In the genomic region with DNA sequence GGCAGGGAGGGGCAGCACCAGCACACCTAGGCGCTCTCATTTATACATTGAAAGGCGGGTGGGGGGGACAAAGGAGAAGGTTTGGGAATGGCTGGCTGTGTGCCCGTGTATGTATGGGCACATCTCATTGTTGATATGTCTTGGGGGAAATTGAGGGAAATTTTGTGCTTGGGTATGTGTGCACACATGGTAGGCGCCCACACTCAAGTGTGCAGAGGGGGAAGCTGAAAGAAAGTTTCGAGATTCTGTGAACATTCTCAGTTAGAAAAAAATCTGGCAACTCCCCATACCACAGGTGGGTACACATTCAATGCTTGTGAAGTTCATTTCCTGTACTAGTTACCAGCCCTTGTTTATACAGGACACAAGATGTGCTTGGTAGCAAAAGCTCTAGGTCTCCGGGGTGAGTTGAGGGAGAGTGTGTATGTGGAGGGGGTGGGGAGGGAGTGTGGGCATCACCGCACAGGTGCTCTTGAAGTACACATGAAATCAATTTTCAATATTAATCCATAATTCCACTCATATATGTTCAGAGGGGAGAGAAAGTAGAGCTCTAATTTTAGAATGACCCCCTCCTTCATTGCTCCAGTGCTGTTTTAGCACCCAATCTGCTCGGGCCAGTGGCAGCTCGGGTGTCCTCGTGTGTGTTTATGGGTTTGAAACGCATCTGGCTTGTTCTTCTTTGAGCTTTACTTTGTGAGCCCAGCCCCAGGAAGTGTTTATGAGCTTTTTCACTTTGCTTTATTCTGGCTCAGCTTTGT, we compare ENCODE assay signal across 8 cellular contexts.
DNase-seq lines count a peak whose midpoint lies in the region; ATAC-seq and TF ChIP-seq lines count a peak whose summit lies in the region.

No MANE protein-coding gene starts in this region.

- peak overlapping the region; percentile 98 for H3K27ac ChIP-seq in epithelial cell of prostate
- H3K27ac ChIP-seq in stomach = peak overlapping the region; percentile 70 to 88 (median 82)

- TF ChIP-seq POLR2A in stomach (IDR thresholded peaks at IDR 0.05) = no peak

- TF ChIP-seq CTCF in GM10266 (IDR thresholded peaks at IDR 0.05; ENCODE audit: control insufficient read depth, insufficient read depth, low read depth, missing control alignments) = no peak
- no peak for TF ChIP-seq CTCF in stomach (IDR thresholded peaks at IDR 0.05)

- peak; percentile 66 for ATAC-seq in GM21723 (IDR thresholded peaks at IDR 0.05; ENCODE audit: unreplicated experiment)
- no peak for ATAC-seq in left lobe of liver

- peaks cover 49 to 77% (median 63%) of the 10 kb centered on the region in 4 donors for H3K4me1 ChIP-seq in stomach

- no peaks in the 10 kb centered on the region for H3K36me3 ChIP-seq in stomach

- H3K9me3 ChIP-seq in stomach = no peaks in the 10 kb centered on the region

- DNase-seq in GM10266 (ENCODE audit: extremely low spot score) (peak; percentile 39), NCI-H510A treated with DMSO at 0.1 percent for 48 hours (lab: John Stamatoyannopoulos, UW) (peak; percentile 51), epithelial cell of prostate (ENCODE audit: low read depth, low spot score) (no peak), stomach (peak; percentile 57), left lobe of liver (ENCODE audit: low spot score) (no peak), T-helper 9 cell (no peak), NCI-H226 (no peak)

- WGBS in stomach, 5 donors = 21 to 49% (median 35%) methylated on average over 11 of the region's 11 CpGs

- no peak overlapping the region for H3K4me3 ChIP-seq in stomach

- intact Hi-C loops in stomach (cut with DNase I; ENCODE audit: low total_unique reads) = no loop called here

- H3K27me3 ChIP-seq in stomach = no peaks in the 10 kb centered on the region

- TF ChIP-seq EP300 in stomach (IDR thresholded peaks at IDR 0.05) = no peak

Comparison
In these comparisons a context has a peak if more than half of its experiments do, and no peak if none do; other contexts are left out.
1. DNase-seq: peak in GM10266 (single experiment), NCI-H510A treated with DMSO at 0.1 percent for 48 hours (single experiment) and stomach (single experiment); none in epithelial cell of prostate (single experiment), left lobe of liver (single experiment), T-helper 9 cell (single experiment) and NCI-H226 (single experiment).